ENCODE assay signal across 8 cellular contexts in genomic region chr11:6251120-6251733, GRCh38. TPM values are rescaled to one million over a fixed set of nuclear protein-coding genes. Genes with fewer than 3 reads are reported as not detected.
DNase-seq lines count a peak whose midpoint lies in the region; ATAC-seq, FAIRE-seq and TF ChIP-seq lines count a peak whose summit lies in the region.

No MANE protein-coding gene starts in this region.

- no peaks in the 10 kb centered on the region for H3K36me3 Mint-ChIP-seq in type B pancreatic cell

- BruUV-seq in A673 (replicated peaks; lab: Mats Ljungman, UMichigan): no TSS peak

- H3K27me3 ChIP-seq in A673 (replicated peaks; ENCODE audit: insufficient read depth, low read depth, low read length, poor library complexity): peaks cover 8% of the 10 kb centered on the region

- H3K4me3 Mint-ChIP-seq in type B pancreatic cell: no peak overlapping the region

- TF ChIP-seq CTCF in A673 (conservative IDR thresholded peaks at IDR 0.05; ENCODE audit: low read depth, low read length) (peak; percentile 78), type B pancreatic cell (conservative IDR thresholded peaks at IDR 0.05) (peak; percentile 91)

- POLR2A ChIA-PET in A673 (lab: Charles Lee; ENCODE audit: low non-redundant PET): no interaction called here

- no peaks in the 10 kb centered on the region for H3K4me1 ChIP-seq in A673 (ENCODE audit: insufficient read depth, low read length, poor library complexity, severe bottlenecking)

- CTCF ChIA-PET in A673 (lab: Charles Lee): interaction anchor here (0.6 to 3.1 kb wide), 5 partner anchors 10 to 296 kb away, joined by 3 to 25 read pairs (median 3); no protein-coding TSS in a partner anchor

- H3K9me3 Mint-ChIP-seq in type B pancreatic cell: no peaks in the 10 kb centered on the region

- no peaks in the 10 kb centered on the region for H3K36me3 ChIP-seq in A673 (ENCODE audit: insufficient read depth, low read length, poor library complexity, severe bottlenecking)

- peaks cover 3% of the 10 kb centered on the region for H3K27me3 Mint-ChIP-seq in type B pancreatic cell

- no peak for FAIRE-seq in GM12891 (lab: Jason Lieb, UNC)

- ATAC-seq in HG02938 (IDR thresholded peaks at IDR 0.05; ENCODE audit: unreplicated experiment): peak; percentile 79

- intact Hi-C loops in A673 (cut with micrococcal nuclease; ENCODE audit: unreplicated experiment): loop anchor here (5.0 kb wide), 1 partner anchor 101 kb away; no protein-coding TSS in a partner anchor

- H3K4me3 ChIP-seq in A673 (ENCODE audit: low read depth, low read length, poor library complexity, severe bottlenecking): no peak overlapping the region

- no peaks in the 10 kb centered on the region for H3K4me1 Mint-ChIP-seq in type B pancreatic cell (ENCODE audit: unreplicated experiment)

- TF ChIP-seq POLR2A in GM12891 (IDR thresholded peaks at IDR 0.05; ENCODE audit: low read depth, low read length): no peak
- no peak for TF ChIP-seq POLR2A in erythroblast (IDR thresholded peaks at IDR 0.05; ENCODE audit: low read length)

- peak; percentile 71 for DNase-seq in A673 (ENCODE audit: low spot score)
- DNase-seq in GM12891 (ENCODE audit: insufficient read length, low spot score): peak; percentile 31
- DNase-seq in NCI-H345 (lab: John Stamatoyannopoulos, UW): peak; percentile 64
- DNase-seq in activated CD8-positive, alpha-beta memory T cell treated with anti-CD3 and anti-CD28 coated beads for 24 hours: peak; percentile 73
- DNase-seq in erythroblast (lab: John Stamatoyannopoulos, UW): peak; percentile 66 to 78
- DNase-seq in myocyte (ENCODE audit: low read depth): peak; percentile 73
- DNase-seq in type B pancreatic cell (ENCODE audit: extremely low spot score, unreplicated experiment): no peak

- no peaks in the 10 kb centered on the region for H3K9me3 ChIP-seq in A673 (ENCODE audit: low read depth, low read length, poor library complexity, severe bottlenecking)

- H3K27ac Mint-ChIP-seq in type B pancreatic cell: no peak overlapping the region

- H3K27ac ChIP-seq in A673 (ENCODE audit: low read depth, low read length, poor library complexity, severe bottlenecking): no peak overlapping the region

TF ChIP-seq in GM12891, 5 proteins besides CTCF, POLR2A, EP300 and RAD21:
- TF ChIP-seq SPI1 (IDR thresholded peaks at IDR 0.05; ENCODE audit: low read depth, low read length) (no peak), PAX5 (IDR thresholded peaks at IDR 0.05; ENCODE audit: insufficient read depth, low read length, severe bottlenecking) (no peak), TAF1 (IDR thresholded peaks at IDR 0.05; ENCODE audit: low read depth, low read length) (no peak), POU2F2 (IDR thresholded peaks at IDR 0.05; ENCODE audit: low read depth, low read length) (no peak), POLR2AphosphoS5 (IDR thresholded peaks at IDR 0.05; ENCODE audit: low read depth, low read length) (no peak)

RNA-seq across cellular contexts. Expression of gene CCKBR, which starts 8.4 kb away (rescaled TPM):
- total RNA-seq in A673 (2021): not detected in 2 replicates
- not detected for polyA plus RNA-seq in GM12891 (2012; ENCODE audit: low read depth, missing spikeins)
- not detected in 2 replicates for total RNA-seq in myocyte
- not detected for polyA plus RNA-seq in myocyte (2012)
- total RNA-seq in type B pancreatic cell (ENCODE audit: low replicate concordance): 0.90 and 1.1 TPM in 2 replicates

RNA-seq across cellular contexts. Expression of gene CNGA4, which starts 12.3 kb away (rescaled TPM):
- total RNA-seq in A673 (2021) (not detected in 2 replicates), myocyte (0.10 TPM in 1 of 2 replicates, not detected in the other), type B pancreatic cell (ENCODE audit: low replicate concordance) (0.62 and 0.68 TPM in 2 replicates)
- polyA plus RNA-seq in GM12891 (2012; ENCODE audit: low read depth, missing spikeins): 0.10 TPM
- 0.11 TPM for polyA plus RNA-seq in myocyte (2012)

RNA-seq across cellular contexts. Expression of gene FHIP1B, which starts 16.8 kb away (rescaled TPM):
- total RNA-seq in A673 (2021): 18.6 and 23.3 TPM in 2 replicates
- 13.8 TPM for polyA plus RNA-seq in GM12891 (2012; ENCODE audit: low read depth, missing spikeins)
- 26.4 and 36.6 TPM in 2 replicates for total RNA-seq in myocyte
- 16.9 TPM for polyA plus RNA-seq in myocyte (2012)
- 50.7 and 52.5 TPM in 2 replicates for total RNA-seq in type B pancreatic cell (ENCODE audit: low replicate concordance)

RNA-seq across cellular contexts. Expression of gene C11orf42, which starts 45.9 kb away (rescaled TPM):
- total RNA-seq in A673 (2021): not detected in 2 replicates
- not detected for polyA plus RNA-seq in GM12891 (2012; ENCODE audit: low read depth, missing spikeins)
- total RNA-seq in myocyte: not detected in 2 replicates
- polyA plus RNA-seq in myocyte (2012): 0.19 TPM
- not detected in 2 replicates for total RNA-seq in type B pancreatic cell (ENCODE audit: low replicate concordance)

RNA-seq across cellular contexts. Expression of gene OR52W1, which starts 52.2 kb away (rescaled TPM):
- total RNA-seq in A673 (2021) (not detected in 2 replicates), myocyte (not detected in 2 replicates), type B pancreatic cell (ENCODE audit: low replicate concordance) (not detected in 2 replicates)
- polyA plus RNA-seq in GM12891 (2012; ENCODE audit: low read depth, missing spikeins): not detected
- polyA plus RNA-seq in myocyte (2012): not detected
